In genomic region chr5:78362220-78362619, GRCh38 we compare ENCODE assay signal across 10 cellular contexts. TPM values are rescaled to one million over a fixed set of nuclear protein-coding genes. Genes with fewer than 3 reads are reported as not detected.
DNase-seq lines count a peak whose midpoint lies in the region; ATAC-seq and TF ChIP-seq lines count a peak whose summit lies in the region.
"Had no signal": no experiment of that assay in that cellular context is flagged by ENCODE, and none has a peak within 500 bp of the region (broad histone marks: within the 10 kb centered on the region; RNA-seq: fewer than 3 reads in every experiment).

No MANE protein-coding gene starts in this region.

- no peaks in the 10 kb centered on the region for H3K27me3 ChIP-seq in neural progenitor cell

- no peak for ATAC-seq in sciatic nerve
- ATAC-seq: activated naive CD4-positive, alpha-beta T cell treated with anti-CD3 and anti-CD28 coated beads, Interleukin-2, amount 50 U/mL, for 72 hours had no signal

- peaks cover 12% of the 10 kb centered on the region for H3F3A ChIP-seq in neural progenitor cell (ENCODE audit: low read depth)

- no peak overlapping the region for H3K27ac ChIP-seq in neural progenitor cell

- peaks cover 6% of the 10 kb centered on the region for H3K27me3 Mint-ChIP-seq in neural progenitor cell (ENCODE audit: insufficient read depth, low read depth)

- peak overlapping the region; percentile 89 for H3K4me2 ChIP-seq in neural progenitor cell

- TF ChIP-seq CTCF in LNCaP clone FGC (IDR thresholded peaks at IDR 0.05; ENCODE audit: control insufficient read depth, extremely low read depth, insufficient read depth) (no peak), neural progenitor cell (IDR thresholded peaks at IDR 0.05) (no peak)

- H3K4me1 Mint-ChIP-seq in neural progenitor cell = peaks cover 32% of the 10 kb centered on the region

- intact Hi-C loops in sciatic nerve (cut with DNase I) = no loop called here

- no peaks in the 10 kb centered on the region for H3K9me3 ChIP-seq in neural progenitor cell (ENCODE audit: low read depth)

- no peak overlapping the region for H2AFZ ChIP-seq in neural progenitor cell (replicated peaks)

- no peak overlapping the region for H3K27ac Mint-ChIP-seq in neural progenitor cell

- no peaks in the 10 kb centered on the region for H3K9me3 Mint-ChIP-seq in neural progenitor cell
- H3K9me3 Mint-ChIP-seq: activated naive CD4-positive, alpha-beta T cell treated with anti-CD3 and anti-CD28 coated beads, Interleukin-2, amount 50 U/mL, for 72 hours had no signal

- H4K20me1 ChIP-seq in neural progenitor cell (ENCODE audit: low read depth) = no peaks in the 10 kb centered on the region

- peaks cover 11% of the 10 kb centered on the region for H3K36me3 Mint-ChIP-seq in neural progenitor cell

- peaks cover 12% of the 10 kb centered on the region for H3K4me1 ChIP-seq in neural progenitor cell

- H3K36me3 ChIP-seq in neural progenitor cell = no peaks in the 10 kb centered on the region

- peak overlapping the region; percentile 98 for H3K4me3 Mint-ChIP-seq in neural progenitor cell

- H3K79me2 ChIP-seq in neural progenitor cell (ENCODE audit: low read depth) = peaks cover 72% of the 10 kb centered on the region

- H3K4me3 ChIP-seq in LNCaP clone FGC (ENCODE audit: low read depth, low read length) (peak overlapping the region; percentile 91), neural progenitor cell (peak overlapping the region; percentile 87)

- H3K9ac ChIP-seq in neural progenitor cell = no peak overlapping the region

- DNase-seq in DMS53 (lab: John Stamatoyannopoulos, UW) (peak; percentile 37), DMS53 treated with DMSO at 0.1 percent for 48 hours (lab: John Stamatoyannopoulos, UW; ENCODE audit: unreplicated experiment) (no peak), LNCaP clone FGC (ENCODE audit: low read depth) (no peak), astrocyte of the hippocampus (ENCODE audit: low read depth, low spot score) (peak; percentile 3), neural progenitor cell (ENCODE audit: low spot score) (no peak), 8988T (no peak), LoVo (ENCODE audit: low spot score) (no peak), sciatic nerve (ENCODE audit: low spot score) (no peak)
- DNase-seq: posterior cingulate gyrus had no signal

RNA-seq across cellular contexts. Expression of gene SCAMP1, which starts 1.8 kb away (rescaled TPM):
- total RNA-seq in neural progenitor cell (ENCODE audit: low replicate concordance) (72.8 and 110 TPM in 2 replicates), sciatic nerve (61.6 TPM)

Comparison
In these comparisons a context has a peak if more than half of its experiments do, and no peak if none do; other contexts are left out.
1. DNase-seq: peak in DMS53 (single experiment) and astrocyte of the hippocampus (single experiment); none in DMS53 treated with DMSO at 0.1 percent for 48 hours (single experiment), LNCaP clone FGC (single experiment), neural progenitor cell (single experiment), 8988T (single experiment), LoVo (single experiment) and sciatic nerve (single experiment).